ENCODE assay signal across 17 cellular contexts in genomic region chr7:97859606-97860204, GRCh38.
"Had no signal": no experiment of that assay in that cellular context is flagged by ENCODE, and none has a peak within 500 bp of the region (broad histone marks: within the 10 kb centered on the region; RNA-seq: fewer than 3 reads in every experiment).

No MANE protein-coding gene starts in this region.

- H3K36me3 ChIP-seq: prostate gland, uterus had no signal

- H3K4me3 ChIP-seq: esophagus muscularis mucosa, left lung, prostate gland, right atrium auricular region, skin epidermis, tibial nerve, uterus had no signal

- H3K27me3 ChIP-seq: esophagus muscularis mucosa, left lung, right atrium auricular region, tibial nerve, uterus had no signal

- ATAC-seq: activated CD8-positive, alpha-beta T cell treated with anti-CD3 and anti-CD28 coated beads, Interleukin-2, amount 10 ng/mL, durations not matched to agents 7 days and 5 days; activated naive CD8-positive, alpha-beta T cell treated with anti-CD3 and anti-CD28 coated beads, Interleukin-2, amount 50 U/mL, for 24 hours; left lung had no signal

- H3K27ac ChIP-seq: esophagus muscularis mucosa, left lung, prostate gland, right atrium auricular region, skin epidermis, tibial nerve, uterus had no signal

- DNase-seq: activated CD4-positive, alpha-beta T cell treated with anti-CD3 and anti-CD28 coated beads, Interleukin-2, amount 10 ng/mL, durations not matched to agents 7 days and 5 days; activated CD4-positive, CD25-positive, alpha-beta regulatory T cell; activated CD8-positive, alpha-beta T cell treated with anti-CD3 and anti-CD28 coated beads, Interleukin-2, amount 10 ng/mL, durations not matched to agents 7 days and 5 days; activated naive CD4-positive, alpha-beta T cell treated with anti-CD3 and anti-CD28 coated beads, Interleukin-2, amount 10 ng/mL, durations not matched to agents 7 days and 5 days; activated naive CD8-positive, alpha-beta T cell treated with anti-CD3 and anti-CD28 coated beads, Interleukin-2, amount 50 U/mL, for 24 hours; activated T-cell treated with anti-CD3 and anti-CD28 coated beads, Interleukin-2, amount 50 U/mL, for 24 hours; anterior cingulate cortex; effector CD8-positive, alpha-beta T cell; hippocampal formation; islet precursor cell; left lung; uterus had no signal

- H3K9me3 ChIP-seq: esophagus muscularis mucosa, left lung, prostate gland, right atrium auricular region, tibial nerve, uterus had no signal

- H3K4me1 ChIP-seq: esophagus muscularis mucosa, left lung, prostate gland, right atrium auricular region, tibial nerve, uterus had no signal
